Comparison of ENCODE assay signal across 14 cellular contexts in genomic region chr5:180080670-180081280, GRCh38. TPM values are rescaled to one million over a fixed set of nuclear protein-coding genes. Genes with fewer than 3 reads are reported as not detected.
DNase-seq lines count a peak whose midpoint lies in the region; ATAC-seq and TF ChIP-seq lines count a peak whose summit lies in the region.
"Had no signal": no experiment of that assay in that cellular context is flagged by ENCODE, and none has a peak within 500 bp of the region (broad histone marks: within the 10 kb centered on the region; RNA-seq: fewer than 3 reads in every experiment).

No MANE protein-coding gene starts in this region.

- H3K9me3 Mint-ChIP-seq in activated T-helper 2 cell treated with anti-CD3 and anti-CD28 coated beads, Interferon-gamma antibody, Interleukin-2, Interleukin-4, amounts not matched to agents 10 μg/mL and 5 μg/mL and 100 μg/mL, durations not matched to agents 14 hours and 24 hours and 36 hours, result no peaks in the 10 kb centered on the region
- peaks cover 31% of the 10 kb centered on the region for H3K9me3 Mint-ChIP-seq in neural progenitor cell

- no peaks in the 10 kb centered on the region for H3K36me3 Mint-ChIP-seq in activated T-helper 2 cell treated with anti-CD3 and anti-CD28 coated beads, Interferon-gamma antibody, Interleukin-2, Interleukin-4, amounts not matched to agents 10 μg/mL and 5 μg/mL and 100 μg/mL, durations not matched to agents 14 hours and 24 hours and 36 hours (ENCODE audit: low read depth)
- peaks cover 6% of the 10 kb centered on the region for H3K36me3 Mint-ChIP-seq in neural progenitor cell

- no peak overlapping the region for H3K27ac Mint-ChIP-seq in activated T-helper 2 cell treated with anti-CD3 and anti-CD28 coated beads, Interferon-gamma antibody, Interleukin-2, Interleukin-4, amounts not matched to agents 10 μg/mL and 5 μg/mL and 100 μg/mL, durations not matched to agents 14 hours and 24 hours and 36 hours
- H3K27ac Mint-ChIP-seq in neural progenitor cell, result peak overlapping the region; percentile 33

- H3K27me3 ChIP-seq in neural progenitor cell (no peaks in the 10 kb centered on the region), transverse colon (peaks cover 10% of the 10 kb centered on the region), BE2C (no peaks in the 10 kb centered on the region)
- H3K27me3 ChIP-seq: body of pancreas had no signal

- WGBS in transverse colon (ENCODE audit: low coverage in 1 of 2), 2 donors, result 79 to 80% methylated on average over 1 to 15 of the region's 15 CpGs

- peaks cover 26% of the 10 kb centered on the region for H3K27me3 Mint-ChIP-seq in activated T-helper 2 cell treated with anti-CD3 and anti-CD28 coated beads, Interferon-gamma antibody, Interleukin-2, Interleukin-4, amounts not matched to agents 10 μg/mL and 5 μg/mL and 100 μg/mL, durations not matched to agents 14 hours and 24 hours and 36 hours (ENCODE audit: low read depth)
- H3K27me3 Mint-ChIP-seq in neural progenitor cell (ENCODE audit: insufficient read depth, low read depth), result peaks cover 14% of the 10 kb centered on the region

- no peak for TF ChIP-seq EP300 in transverse colon (IDR thresholded peaks at IDR 0.05; ENCODE audit: low read depth)

- no peaks in the 10 kb centered on the region for H4K20me1 ChIP-seq in neural progenitor cell (ENCODE audit: low read depth)

- no peaks in the 10 kb centered on the region for H3K79me2 ChIP-seq in neural progenitor cell (ENCODE audit: low read depth)

- peak; percentile 43 for DNase-seq in Right ventricle myocardium superior
- no peak for DNase-seq in left ventricle myocardium superior
- DNase-seq in activated T-helper 2 cell treated with anti-CD3 and anti-CD28 coated beads, Interferon-gamma antibody, Interleukin-2, Interleukin-4, amounts not matched to agents 10 μg/mL and 5 μg/mL and 100 μg/mL, durations not matched to agents 14 hours and 24 hours and 36 hours (ENCODE audit: low spot score), result no peak
- DNase-seq in neural progenitor cell (ENCODE audit: low spot score), result no peak
- DNase-seq in transverse colon, result no peak
- DNase-seq in NCI-H2227 (lab: John Stamatoyannopoulos, UW; ENCODE audit: unreplicated experiment), result no peak
- DNase-seq in NCI-H1105 treated with DMSO at 0.1 percent for 48 hours (lab: John Stamatoyannopoulos, UW), result no peak
- DNase-seq in BE2C, result no peak
- DNase-seq: body of pancreas, DND-41, NCI-H2171 treated with DMSO at 0.1 percent for 48 hours, SW 1271 had no signal

- H3K4me2 ChIP-seq in neural progenitor cell, result no peak overlapping the region
- H3K4me2 ChIP-seq: A549 had no signal

- H3K4me1 Mint-ChIP-seq in activated T-helper 2 cell treated with anti-CD3 and anti-CD28 coated beads, Interferon-gamma antibody, Interleukin-2, Interleukin-4, amounts not matched to agents 10 μg/mL and 5 μg/mL and 100 μg/mL, durations not matched to agents 14 hours and 24 hours and 36 hours (ENCODE audit: low read depth), result peaks cover 6% of the 10 kb centered on the region
- peaks cover 42% of the 10 kb centered on the region for H3K4me1 Mint-ChIP-seq in neural progenitor cell

- in situ Hi-C loops in transverse colon (cut with MboI; ENCODE audit: low pct_ligation_motif_present in 1 of 4, low pct_unique_long_range_greater_than_20kb in 1 of 4, low sequenced_read_pairs in 3 of 4), result loop anchor here in 1 of 4 donors (25.0 kb wide), 2 partner anchors 93 to 168 kb away; partner anchors contain the start of gene TBC1D9B

- H3K4me1 ChIP-seq in neural progenitor cell, result peaks cover 45% of the 10 kb centered on the region
- peaks cover 0 to 13% (median 2%) of the 10 kb centered on the region in 4 donors for H3K4me1 ChIP-seq in transverse colon
- H3K4me1 ChIP-seq in BE2C, result no peaks in the 10 kb centered on the region
- H3K4me1 ChIP-seq: A549 had no signal

- H3K9me3 ChIP-seq in neural progenitor cell (ENCODE audit: low read depth) (no peaks in the 10 kb centered on the region), transverse colon (no peaks in the 10 kb centered on the region), BE2C (no peaks in the 10 kb centered on the region; the same call in 1 of the 2 replicates)
- H3K9me3 ChIP-seq: body of pancreas had no signal

- no peak overlapping the region for H3K9ac ChIP-seq in neural progenitor cell

- TF ChIP-seq POLR2A in transverse colon (IDR thresholded peaks at IDR 0.05), result peak; percentile 20

- ATAC-seq in Right ventricle myocardium superior (ENCODE audit: poor library complexity) (no peak), left ventricle myocardium superior (no peak)
- ATAC-seq: body of pancreas had no signal

- no peak overlapping the region for H3K27ac ChIP-seq in neural progenitor cell
- H3K27ac ChIP-seq in transverse colon, result no peak overlapping the region
- H3K27ac ChIP-seq: A549, body of pancreas, HL-60 had no signal

- no peak overlapping the region for H3K4me3 ChIP-seq in neural progenitor cell
- no peak overlapping the region for H3K4me3 ChIP-seq in transverse colon
- no peak overlapping the region for H3K4me3 ChIP-seq in BE2C (ENCODE audit: low read depth, low read length)
- H3K4me3 ChIP-seq: A549, body of pancreas had no signal

- H3K4me3 Mint-ChIP-seq in activated T-helper 2 cell treated with anti-CD3 and anti-CD28 coated beads, Interferon-gamma antibody, Interleukin-2, Interleukin-4, amounts not matched to agents 10 μg/mL and 5 μg/mL and 100 μg/mL, durations not matched to agents 14 hours and 24 hours and 36 hours (ENCODE audit: low read depth), result peak overlapping the region; percentile 37
- no peak overlapping the region for H3K4me3 Mint-ChIP-seq in neural progenitor cell

- no peaks in the 10 kb centered on the region for H3K36me3 ChIP-seq in neural progenitor cell
- H3K36me3 ChIP-seq in transverse colon, result no peaks in the 10 kb centered on the region
- H3K36me3 ChIP-seq in BE2C, result no peaks in the 10 kb centered on the region

- intact Hi-C loops in Right ventricle myocardium superior (cut with DNase I), result no loop called here
- intact Hi-C loops in left ventricle myocardium superior (cut with micrococcal nuclease), result no loop called here
- intact Hi-C loops in activated T-helper 2 cell treated with anti-CD3 and anti-CD28 coated beads, Interferon-gamma antibody, Interleukin-2, Interleukin-4, amounts not matched to agents 10 μg/mL and 5 μg/mL and 100 μg/mL, durations not matched to agents 14 hours and 24 hours and 36 hours (cut with micrococcal nuclease), result no loop called here
- intact Hi-C loops in transverse colon (cut with DNase I; ENCODE audit: low total_unique reads), result loop anchor here (10.0 kb wide), 1 partner anchor 414 kb away; the partner anchor contains the start of gene CNOT6

- H3F3A ChIP-seq in neural progenitor cell (ENCODE audit: low read depth), result peaks cover 49% of the 10 kb centered on the region

- H2AFZ ChIP-seq in neural progenitor cell (replicated peaks), result no peak overlapping the region

- TF ChIP-seq CTCF in neural progenitor cell (IDR thresholded peaks at IDR 0.05), result no peak
- no peak for TF ChIP-seq CTCF in transverse colon (IDR thresholded peaks at IDR 0.05)
- TF ChIP-seq CTCF in BE2C (IDR thresholded peaks at IDR 0.05; ENCODE audit: low read depth, low read length), result no peak

RNA-seq across cellular contexts. Expression of gene RNF130, which starts 9.2 kb away (rescaled TPM):
- total RNA-seq in Right ventricle myocardium superior, result 49.8 TPM
- total RNA-seq in left ventricle myocardium superior, result 46.8 TPM
- total RNA-seq in activated T-helper 2 cell treated with anti-CD3 and anti-CD28 coated beads, Interferon-gamma antibody, Interleukin-2, Interleukin-4, amounts not matched to agents 10 μg/mL and 5 μg/mL and 100 μg/mL, durations not matched to agents 14 hours and 24 hours and 36 hours, result 10.0 and 10.3 TPM in 2 replicates
- 183 and 185 TPM in 2 replicates for total RNA-seq in neural progenitor cell (ENCODE audit: low replicate concordance)
- 10 to 100 TPM; 62.2 to 95.2 (median 70.3) TPM for total RNA-seq in transverse colon
- polyA plus RNA-seq in BE2C (2012; ENCODE audit: insufficient read depth, insufficient read length, low read depth), result 26.7 TPM
